In genomic region chr16:68369168-68369567, GRCh38 we compare ENCODE assay signal across 1 cellular context.
TF ChIP-seq lines count a peak whose summit lies in the region.

No MANE protein-coding gene starts in this region.

TF ChIP-seq in H1, 55 proteins besides CTCF, POLR2A, EP300 and RAD21:
- no peak for TF ChIP-seq SP4 (IDR thresholded peaks at IDR 0.05; ENCODE audit: low read length)
- no peak for TF ChIP-seq JUND (IDR thresholded peaks at IDR 0.05; ENCODE audit: low read length)
- no peak for TF ChIP-seq ATF2 (IDR thresholded peaks at IDR 0.05; ENCODE audit: low read length)
- TF ChIP-seq ASH2L (IDR thresholded peaks at IDR 0.05; ENCODE audit: low read length): no peak
- TF ChIP-seq KDM4A (IDR thresholded peaks at IDR 0.05; ENCODE audit: low read depth, low read length, severe bottlenecking): no peak
- TF ChIP-seq USF2 (IDR thresholded peaks at IDR 0.05; ENCODE audit: low read length): no peak
- TF ChIP-seq KDM1A (IDR thresholded peaks at IDR 0.05; ENCODE audit: borderline replicate concordance, low read length): no peak
